8 cellular contexts compared by ENCODE assay signal in the genomic region with DNA sequence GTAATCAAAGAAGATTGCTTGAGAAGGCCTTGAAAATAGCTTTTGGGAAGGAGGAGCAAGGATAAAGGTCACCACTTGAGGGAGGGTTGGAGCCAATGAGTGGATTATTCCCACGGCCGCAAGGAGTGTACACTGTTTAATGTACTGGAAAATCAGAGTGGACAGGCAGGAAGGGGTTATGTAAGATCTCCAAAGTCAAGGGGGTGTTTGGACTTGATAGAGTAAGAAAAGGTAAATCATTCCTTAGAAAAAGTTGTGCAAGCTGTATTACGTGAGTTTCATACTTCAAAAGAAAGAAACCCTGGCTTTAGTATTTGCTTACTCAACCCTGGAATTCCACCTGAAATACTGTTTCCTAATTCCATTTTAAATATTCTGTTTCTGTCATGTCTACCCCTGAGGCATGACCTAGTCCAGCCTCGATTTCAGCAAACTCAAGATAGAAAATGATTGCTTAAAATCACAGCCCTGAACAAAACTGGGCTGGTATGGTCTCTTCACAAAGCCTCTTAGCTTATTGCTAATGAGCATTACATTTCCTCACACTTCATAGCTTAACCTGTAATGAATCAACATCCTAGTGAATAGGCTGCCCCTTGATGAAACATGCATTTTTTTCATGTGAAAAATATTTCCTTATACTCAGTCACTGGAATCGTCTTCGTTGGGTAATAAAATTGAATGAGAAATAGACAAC. TPM values are rescaled to one million over a fixed set of nuclear protein-coding genes. Genes with fewer than 3 reads are reported as not detected.
DNase-seq lines count a peak whose midpoint lies in the region; ATAC-seq and TF ChIP-seq lines count a peak whose summit lies in the region.

No MANE protein-coding gene starts in this region.

- H3K23ac ChIP-seq in trophoblast cell (ENCODE audit: low read length), result no peak overlapping the region

- H3K27ac ChIP-seq in RWPE1 (peak overlapping the region; percentile 88), esophagus squamous epithelium (peak overlapping the region; percentile 85 to 96 (median 95)), trophoblast cell (ENCODE audit: low read depth, low read length) (peak overlapping the region; percentile 79)

- no peaks in the 10 kb centered on the region for H3K9me3 Mint-ChIP-seq in T-helper 1 cell treated with Interleukin-12 subunit alpha and Interleukin-12 subunit beta and Interleukin-4 antibody, amounts not matched to agents 30 μg/mL and 1 μg/mL, for 36 hours

- no peak overlapping the region for H4K91ac ChIP-seq in trophoblast cell (ENCODE audit: low read depth, low read length)

- H2BK5ac ChIP-seq in trophoblast cell (ENCODE audit: low read depth, low read length, poor library complexity), result no peak overlapping the region

- peaks cover 2% of the 10 kb centered on the region for H3K36me3 Mint-ChIP-seq in T-helper 1 cell treated with Interleukin-12 subunit alpha and Interleukin-12 subunit beta and Interleukin-4 antibody, amounts not matched to agents 30 μg/mL and 1 μg/mL, for 36 hours (ENCODE audit: low read depth)

- H3K27me3 Mint-ChIP-seq in T-helper 1 cell treated with Interleukin-12 subunit alpha and Interleukin-12 subunit beta and Interleukin-4 antibody, amounts not matched to agents 30 μg/mL and 1 μg/mL, for 36 hours (ENCODE audit: low read depth), result peaks cover 6% of the 10 kb centered on the region

- H3K4me1 ChIP-seq in esophagus squamous epithelium (peaks cover 4 to 53% (median 6%) of the 10 kb centered on the region in 3 donors), trophoblast cell (ENCODE audit: control insufficient read depth in 1 of 2, insufficient read depth in 2 of 2, low read length in 2 of 2) (no peaks in the 10 kb centered on the region)

- H2AFZ ChIP-seq in trophoblast cell (ENCODE audit: insufficient read depth, low read length, poor library complexity), result no peak overlapping the region

- H3K27ac Mint-ChIP-seq in T-helper 1 cell treated with Interleukin-12 subunit alpha and Interleukin-12 subunit beta and Interleukin-4 antibody, amounts not matched to agents 30 μg/mL and 1 μg/mL, for 36 hours, result peak overlapping the region; percentile 45

- H3K4me3 ChIP-seq in esophagus squamous epithelium (peak overlapping the region; percentile 74 to 86 (median 82)), trophoblast cell (ENCODE audit: low read depth, low read length) (no peak overlapping the region)

- H4K8ac ChIP-seq in trophoblast cell (ENCODE audit: low read depth, low read length), result no peak overlapping the region

- peaks cover 35% of the 10 kb centered on the region for H3K4me1 Mint-ChIP-seq in T-helper 1 cell treated with Interleukin-12 subunit alpha and Interleukin-12 subunit beta and Interleukin-4 antibody, amounts not matched to agents 30 μg/mL and 1 μg/mL, for 36 hours (ENCODE audit: low read depth)

- H3K36me3 ChIP-seq in esophagus squamous epithelium (no peaks in the 10 kb centered on the region), trophoblast cell (ENCODE audit: control insufficient read depth in 1 of 2, insufficient read depth in 2 of 2, low read length in 2 of 2) (no peaks in the 10 kb centered on the region)

- POLR2A ChIA-PET in RWPE1 (lab: Yijun Ruan, JAX; ENCODE audit: low non-redundant PET), result interaction anchor here (0.5 kb wide), 1 partner anchor 59 kb away, joined by 3 read pairs; no protein-coding TSS in a partner anchor

- no peaks in the 10 kb centered on the region for H3K9me3 ChIP-seq in esophagus squamous epithelium
- no peaks in the 10 kb centered on the region for H3K9me3 ChIP-seq in trophoblast cell (ENCODE audit: insufficient read depth, low read depth, low read length)

- H3K4me3 Mint-ChIP-seq in T-helper 1 cell treated with Interleukin-12 subunit alpha and Interleukin-12 subunit beta and Interleukin-4 antibody, amounts not matched to agents 30 μg/mL and 1 μg/mL, for 36 hours, result peak overlapping the region; percentile 86

- intact Hi-C loops in esophagus squamous epithelium (cut with DNase I), result no loop called here

- H3K27me3 ChIP-seq in esophagus squamous epithelium, result no peaks in the 10 kb centered on the region
- H3K27me3 ChIP-seq in trophoblast cell (ENCODE audit: insufficient read depth, low read length), result no peaks in the 10 kb centered on the region

- TF ChIP-seq CTCF in RWPE1 (conservative IDR thresholded peaks at IDR 0.05; ENCODE audit: low read depth) (no peak), esophagus squamous epithelium (IDR thresholded peaks at IDR 0.05) (peak in 5 of 6 experiments; percentile 5 to 35 (median 26))

- peak in 1 of 4 donors; percentile 12 for TF ChIP-seq POLR2A in esophagus squamous epithelium (IDR thresholded peaks at IDR 0.05)

- H3K4me2 ChIP-seq in trophoblast cell (ENCODE audit: low read length), result peak overlapping the region; percentile 97

- 15 to 23% methylated on average over 4 to 6 of the region's 6 CpGs for WGBS in esophagus squamous epithelium, 2 donors
- WGBS in trophoblast cell (ENCODE audit: extremely low coverage, insufficient coverage, insufficient read length), result no CpG with 5 or more reads among the region's 6 CpGs

- no peak overlapping the region for H2BK120ac ChIP-seq in trophoblast cell (ENCODE audit: insufficient read depth, low read length, poor library complexity)

- CTCF ChIA-PET in RWPE1 (lab: Yijun Ruan, JAX), result interaction anchor here (0.5 to 1.3 kb wide), 4 partner anchors 8 to 83 kb away, joined by 3 to 5 read pairs (median 4); no protein-coding TSS in a partner anchor

- no peak overlapping the region for H3K18ac ChIP-seq in trophoblast cell (ENCODE audit: low read length)

- no peak for ATAC-seq in HG03108 (IDR thresholded peaks at IDR 0.05; ENCODE audit: unreplicated experiment)

- H3K4ac ChIP-seq in trophoblast cell (ENCODE audit: low read depth, low read length), result no peak overlapping the region

- peaks cover 5% of the 10 kb centered on the region for H3K79me2 ChIP-seq in trophoblast cell (ENCODE audit: control insufficient read depth, insufficient read depth, low read length, poor library complexity)

- peaks cover 9% of the 10 kb centered on the region for H3K79me1 ChIP-seq in trophoblast cell (ENCODE audit: low read length)

- no peak overlapping the region for H3K14ac ChIP-seq in trophoblast cell (ENCODE audit: low read length)

- no peak overlapping the region for H3K9ac ChIP-seq in trophoblast cell (ENCODE audit: low read length)

- H2AK5ac ChIP-seq in trophoblast cell (ENCODE audit: low read length), result no peak overlapping the region

- no peak overlapping the region for H2BK12ac ChIP-seq in trophoblast cell (ENCODE audit: low read length)

- H4K12ac ChIP-seq in trophoblast cell (ENCODE audit: low read depth, low read length), result no peak overlapping the region

- DNase-seq in T-helper 1 cell, result no peak
- DNase-seq in RWPE1 (ENCODE audit: low spot score), result peak; percentile 68
- DNase-seq in esophagus squamous epithelium (lab: John Stamatoyannopoulos, UW), result no peak
- DNase-seq in trophoblast cell, result peak; percentile 70 to 96
- no peak for DNase-seq in NCI-H2081 treated with DMSO at 0.1 percent for 48 hours (lab: John Stamatoyannopoulos, UW)
- DNase-seq in activated CD4-positive, CD25-positive, alpha-beta regulatory T cell (lab: John Stamatoyannopoulos, UW), result no peak

RNA-seq across cellular contexts. Expression of a gene that starts 1.1 kb away (rescaled TPM):
- 10 to 100 TPM; 37.0 to 71.2 (median 40.5) TPM for total RNA-seq in esophagus squamous epithelium
- 33.7 and 34.3 TPM in 2 replicates for polyA plus RNA-seq in trophoblast cell (2013)

Comparison
In these comparisons a context has a peak if more than half of its experiments do, and no peak if none do; other contexts are left out.
1. DNase-seq: peak in RWPE1 (single experiment) and trophoblast cell (2 of 2); none in T-helper 1 cell (0 of 5), esophagus squamous epithelium (single experiment), NCI-H2081 treated with DMSO at 0.1 percent for 48 hours (single experiment) and activated CD4-positive, CD25-positive, alpha-beta regulatory T cell (0 of 4).
2. Peak in every context shown above with its lines, with median percentiles within 50 percentile points of each other: H3K27ac ChIP-seq.